In the genomic region with DNA sequence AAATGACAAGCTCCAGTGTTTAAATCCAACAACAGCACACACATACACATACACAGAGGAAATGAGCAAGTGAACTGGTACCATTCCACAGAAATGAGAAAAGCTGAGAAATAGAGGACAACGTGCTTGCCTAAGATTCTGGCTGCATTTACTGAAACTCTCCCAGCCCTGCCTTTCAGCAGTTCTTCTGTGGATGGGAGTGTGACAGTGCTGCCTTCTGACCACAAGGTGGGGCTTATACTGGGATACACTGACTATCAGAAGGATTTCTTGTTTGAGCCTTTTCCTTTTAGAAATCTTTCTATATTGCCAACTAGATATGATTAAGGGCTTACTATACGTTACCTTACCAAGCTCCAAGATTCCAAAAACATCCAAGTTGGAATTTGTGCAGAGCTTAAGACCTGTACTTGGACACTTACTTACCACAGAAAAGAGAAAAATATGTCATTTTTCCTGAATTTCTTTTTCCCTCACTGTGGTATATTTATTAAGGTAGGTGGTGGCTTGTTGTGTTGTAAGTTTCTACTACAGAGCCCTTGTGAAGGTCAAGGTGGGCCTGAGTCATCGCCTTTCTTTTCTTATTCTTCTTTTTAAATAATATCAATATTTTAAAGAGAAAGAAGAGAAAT, we compare ENCODE assay signal across 8 cellular contexts. TPM values are rescaled to one million over a fixed set of nuclear protein-coding genes. Genes with fewer than 3 reads are reported as not detected.
DNase-seq lines count a peak whose midpoint lies in the region; ATAC-seq, FAIRE-seq and TF ChIP-seq lines count a peak whose summit lies in the region.

No MANE protein-coding gene starts in this region.

- DNase-seq in AG20443 (ENCODE audit: low spot score) (peak; percentile 83), GM18507 (ENCODE audit: extremely low spot score, insufficient read length, low read depth) (no peak), NCI-H2196 (lab: John Stamatoyannopoulos, UW; ENCODE audit: unreplicated experiment) (peak; percentile 40), heart left ventricle (peak in 4 of 5 donors; percentile 46 to 70 (median 62)), pulmonary artery endothelial cell (ENCODE audit: low read depth, low spot score) (peak; percentile 71)
- DNase-seq in activated CD8-positive, alpha-beta T cell treated with anti-CD3 and anti-CD28 coated beads for 36 hours = peak; percentile 30
- no peak for DNase-seq in effector CD8-positive, alpha-beta T cell (lab: John Stamatoyannopoulos, UW)

- CTCF ChIA-PET in activated CD8-positive, alpha-beta T cell treated with anti-CD3 and anti-CD28 coated beads for 36 hours (lab: Charles Lee) = interaction anchor here (0.7 to 1.2 kb wide), 3 partner anchors 11 to 405 kb away, joined by 3 to 5 read pairs (median 4); a partner anchor contains a TSS

- no peak for TF ChIP-seq POLR2A in heart left ventricle (IDR thresholded peaks at IDR 0.05)

- TF ChIP-seq CTCF in activated CD8-positive, alpha-beta T cell treated with anti-CD3 and anti-CD28 coated beads for 36 hours (IDR thresholded peaks at IDR 0.05) = peak; percentile 8
- peak; percentile 71 to 90 (median 81) for TF ChIP-seq CTCF in heart left ventricle (IDR thresholded peaks at IDR 0.05)

- no peaks in the 10 kb centered on the region for H3K36me3 ChIP-seq in heart left ventricle

- no peaks in the 10 kb centered on the region for H3K9me3 Mint-ChIP-seq in activated CD8-positive, alpha-beta T cell treated with anti-CD3 and anti-CD28 coated beads for 36 hours

- 38 to 46% (median 40%) methylated on average over 3 of the region's 3 CpGs for WGBS in heart left ventricle, 4 donors

- H3K36me3 Mint-ChIP-seq in activated CD8-positive, alpha-beta T cell treated with anti-CD3 and anti-CD28 coated beads for 36 hours (ENCODE audit: low read depth) = no peaks in the 10 kb centered on the region

- no peak overlapping the region for H3K4me3 ChIP-seq in heart left ventricle

- intact Hi-C loops in activated CD8-positive, alpha-beta T cell treated with anti-CD3 and anti-CD28 coated beads for 36 hours (cut with micrococcal nuclease) = loop anchor here (10.0 kb wide), 1 partner anchor 405 kb away; no protein-coding TSS in a partner anchor
- intact Hi-C loops in heart left ventricle (cut with DNase I) = loop anchor here (1.0 to 10.0 kb wide), 11 partner anchors 67 to 408 kb away; a partner anchor contains a TSS

- H3K27ac Mint-ChIP-seq in activated CD8-positive, alpha-beta T cell treated with anti-CD3 and anti-CD28 coated beads for 36 hours = no peak overlapping the region

- no peaks in the 10 kb centered on the region for H3K9me3 ChIP-seq in heart left ventricle

- peak overlapping the region in 1 of 12 donors; percentile 6 for H3K27ac ChIP-seq in heart left ventricle

- POLR2A ChIA-PET in activated CD8-positive, alpha-beta T cell treated with anti-CD3 and anti-CD28 coated beads for 36 hours (lab: Charles Lee) = no interaction called here

- peaks cover 0 to 67% (median 17%) of the 10 kb centered on the region in 12 donors for H3K4me1 ChIP-seq in heart left ventricle

- ATAC-seq in HG03039 (IDR thresholded peaks at IDR 0.05; ENCODE audit: unreplicated experiment) (peak; percentile 58), heart left ventricle (peak; percentile 80 to 93 (median 88))
- ATAC-seq in activated CD8-positive, alpha-beta T cell treated with anti-CD3 and anti-CD28 coated beads for 36 hours = no peak

- H3K4me1 Mint-ChIP-seq in activated CD8-positive, alpha-beta T cell treated with anti-CD3 and anti-CD28 coated beads for 36 hours (ENCODE audit: low read depth) = no peaks in the 10 kb centered on the region

- H3K4me3 Mint-ChIP-seq in activated CD8-positive, alpha-beta T cell treated with anti-CD3 and anti-CD28 coated beads for 36 hours = no peak overlapping the region

- FAIRE-seq in GM18507 (lab: Jason Lieb, UNC) = peak; percentile 69

- H3K27me3 ChIP-seq in heart left ventricle = no peaks in the 10 kb centered on the region

- H3K27me3 Mint-ChIP-seq in activated CD8-positive, alpha-beta T cell treated with anti-CD3 and anti-CD28 coated beads for 36 hours = no peaks in the 10 kb centered on the region

RNA-seq across cellular contexts. Expression of a gene that starts 10.7 kb away (rescaled TPM):
- under 1 TPM in 1 of 2 experiments, not detected in 1; 0.18 TPM for total RNA-seq in activated CD8-positive, alpha-beta T cell treated with anti-CD3 and anti-CD28 coated beads for 36 hours
- 1 to 10 TPM in 3 of 9 donors, under 1 TPM in 3, not detected in 3; 0.15 to 7.5 (median 1.7) TPM for total RNA-seq in heart left ventricle
- under 1 TPM; 0.42 to 0.69 TPM for polyA plus RNA-seq in heart left ventricle
- 311 and 535 TPM in 2 replicates for total RNA-seq in pulmonary artery endothelial cell

Comparison
In these comparisons a context has a peak if more than half of its experiments do, and no peak if none do; other contexts are left out.
1. DNase-seq: peak in AG20443 (single experiment), NCI-H2196 (single experiment), activated CD8-positive, alpha-beta T cell treated with anti-CD3 and anti-CD28 coated beads for 36 hours (single experiment), heart left ventricle (4 of 5) and pulmonary artery endothelial cell (single experiment); none in GM18507 (single experiment) and effector CD8-positive, alpha-beta T cell (single experiment).
2. RNA of a gene that starts 10.7 kb away (total RNA-seq): 311 to 535 TPM in pulmonary artery endothelial cell; 0.15 to 7.5 TPM in heart left ventricle and 0.18 TPM in activated CD8-positive, alpha-beta T cell treated with anti-CD3 and anti-CD28 coated beads for 36 hours; every median in the first group is over 10 times any median in the second.